ENCODE assay signal across 8 cellular contexts in genomic region chr2:219597552-219598307, GRCh38. TPM values are rescaled to one million over a fixed set of nuclear protein-coding genes. Genes with fewer than 3 reads are reported as not detected.
DNase-seq lines count a peak whose midpoint lies in the region; ATAC-seq and TF ChIP-seq lines count a peak whose summit lies in the region.

TSS of gene STK11IP (plus strand) at chr2:219597857. CDS start at chr2:219598120, 263 bp downstream.

- peak within 1 kb of the TSS; percentile 63 for H3K4me3 ChIP-seq in IMR-90 (ENCODE audit: insufficient read depth, low read depth, low read length)

- H4K20me1 ChIP-seq in IMR-90 (ENCODE audit: insufficient read depth, low read length), result no peaks in the 10 kb centered on the region

- peak within 1 kb of the TSS; percentile 88 for H3K56ac ChIP-seq in IMR-90 (ENCODE audit: extremely low read depth, insufficient read depth, low read length)

- H2AFZ ChIP-seq in IMR-90 (replicated peaks; ENCODE audit: low read length, poor library complexity), result peak within 1 kb of the TSS; percentile 91

- ATAC-seq in GM21528 (IDR thresholded peaks at IDR 0.05; ENCODE audit: low FRiP score, unreplicated experiment) (peak; percentile 96), IMR-90 (ENCODE audit: low read depth) (peak; percentile 97)

- POLR2A ChIA-PET in IMR-90 (lab: Charles Lee; ENCODE audit: unreplicated experiment), result interaction anchor here (0.6 to 0.7 kb wide), 2 partner anchors 21 to 147 kb away, joined by 4 read pairs; no protein-coding TSS in a partner anchor

- H3K4me1 ChIP-seq in IMR-90 (ENCODE audit: control insufficient read depth, insufficient read depth, low read length), result peaks cover 2% of the 10 kb centered on the region

- H3K9me3 ChIP-seq in IMR-90 (ENCODE audit: control insufficient read depth, insufficient read depth, low read length), result no peaks in the 10 kb centered on the region

- peak within 1 kb of the TSS; percentile 89 for H2BK20ac ChIP-seq in IMR-90 (ENCODE audit: low read depth, low read length)

- H2BK15ac ChIP-seq in IMR-90 (ENCODE audit: low read depth, low read length), result peak within 1 kb of the TSS; percentile 92

- dilution Hi-C loops in IMR-90 (cut with HindIII; ENCODE audit: low sequenced_read_pairs, unreplicated experiment), result no loop called here

- DNase-seq in DMS 273 (lab: John Stamatoyannopoulos, UW; ENCODE audit: unreplicated experiment), result peak; percentile 98
- peak; percentile 96 for DNase-seq in IMR-90
- peak; percentile 98 for DNase-seq in OCI-M1 (lab: John Stamatoyannopoulos, UW)
- peak; percentile 89 for DNase-seq in activated T-cell treated with anti-CD3 and anti-CD28 coated beads for 24 hours (ENCODE audit: low read depth)
- DNase-seq in epidermal melanocyte (ENCODE audit: insufficient read length, low spot score), result peak; percentile 99
- DNase-seq in middle frontal gyrus (ENCODE audit: extremely low spot score, low spot score), result peak; percentile 90
- DNase-seq in stimulated activated CD8-positive, alpha-beta memory T cell treated with anti-CD3 and anti-CD28 coated beads, Interleukin-2, amount 100 ng/mL, for 48 hours (ENCODE audit: low read depth in 2 of 2), result peak; percentile 89 to 90

- intact Hi-C loops in IMR-90 (cut with micrococcal nuclease), result loop anchor here (2.0 to 5.0 kb wide), 3 partner anchors 21 to 90 kb away; partner anchors contain the start of gene CHPF

- H3K4ac ChIP-seq in IMR-90 (ENCODE audit: low read depth, low read length), result peak within 1 kb of the TSS; percentile 98

- H3K27me3 ChIP-seq in IMR-90 (ENCODE audit: control insufficient read depth, insufficient read depth, low read length), result no peaks in the 10 kb centered on the region; the same call in 1 of the 2 replicates

- peak within 1 kb of the TSS; percentile 86 for H2BK5ac ChIP-seq in IMR-90 (ENCODE audit: low read depth, low read length, poor library complexity, severe bottlenecking)

- 0% methylated on average over 17 of the region's 57 CpGs; no CpG with 5 or more reads in 1 of the 2 experiments for WGBS in IMR-90 (ENCODE audit: extremely low coverage in 2 of 2, insufficient read length in 1 of 2), 2 experiments

- H3K18ac ChIP-seq in IMR-90 (ENCODE audit: low read depth, low read length), result peak within 1 kb of the TSS; percentile 84

- peak within 1 kb of the TSS; percentile 81 for H2AK5ac ChIP-seq in IMR-90 (ENCODE audit: low read depth, low read length)

- H3K9me1 ChIP-seq in IMR-90 (ENCODE audit: insufficient read depth, low read length), result peaks cover 6% of the 10 kb centered on the region; the same call in 1 of the 2 replicates

- peak within 1 kb of the TSS; percentile 89 for H3K9ac ChIP-seq in IMR-90 (ENCODE audit: low read depth, low read length)

- no peak for TF ChIP-seq RAD21 in IMR-90 (IDR thresholded peaks at IDR 0.05; ENCODE audit: low read length)

- H3K27ac ChIP-seq in IMR-90 (ENCODE audit: insufficient read depth, low read length), result peak within 1 kb of the TSS; percentile 88

- H3K4me2 ChIP-seq in IMR-90 (ENCODE audit: low read depth, low read length), result peak within 1 kb of the TSS; percentile 93

- no TSS peak for BruUV-seq in IMR-90 (replicated peaks; lab: Mats Ljungman, UMichigan)

- in situ Hi-C loops in IMR-90 (cut with MboI; ENCODE audit: low sequenced_read_pairs), result no loop called here

- no peak for TF ChIP-seq CTCF in IMR-90 (conservative IDR thresholded peaks at IDR 0.05; ENCODE audit: low read depth, low read length)

- H3K36me3 ChIP-seq in IMR-90 (ENCODE audit: control insufficient read depth, insufficient read depth, low read length), result peaks cover 14% of the 10 kb centered on the region

- peak; percentile 82 for TF ChIP-seq POLR2A in IMR-90 (IDR thresholded peaks at IDR 0.05; ENCODE audit: low read depth, low read length)

- H2AK9ac ChIP-seq in IMR-90 (replicated peaks; ENCODE audit: low read depth, low read length, poor library complexity), result peak within 1 kb of the TSS; percentile 97

- peak within 1 kb of the TSS; percentile 98 for H3K23ac ChIP-seq in IMR-90 (ENCODE audit: low read depth, low read length)

- CTCF ChIA-PET in IMR-90 (lab: Yijun Ruan, JAX), result interaction anchor here (2.1 kb wide), 1 partner anchor 37 kb away, joined by 7 read pairs; no protein-coding TSS in a partner anchor

- peaks cover 9 to 14% of the 10 kb centered on the region in 2 experiments for H3K79me1 ChIP-seq in IMR-90 (ENCODE audit: low read depth in 1 of 2, low read length in 2 of 2)

- H3K14ac ChIP-seq in IMR-90 (replicated peaks; ENCODE audit: low read depth, low read length), result peak within 1 kb of the TSS; percentile 96

- peak within 1 kb of the TSS; percentile 96 for H2BK120ac ChIP-seq in IMR-90 (ENCODE audit: low read depth, low read length)

- peak within 1 kb of the TSS; percentile 98 for H4K91ac ChIP-seq in IMR-90 (ENCODE audit: insufficient read depth, low read depth, low read length)

- peak within 1 kb of the TSS; percentile 96 for H4K5ac ChIP-seq in IMR-90 (ENCODE audit: low read depth, low read length)

- peak within 1 kb of the TSS; percentile 99 to 100 for H4K8ac ChIP-seq in IMR-90 (ENCODE audit: low read depth in 2 of 2, low read length in 2 of 2)

TF ChIP-seq in IMR-90, 13 proteins besides CTCF, POLR2A, EP300 and RAD21:
- no peak for TF ChIP-seq RFX5 (IDR thresholded peaks at IDR 0.05; ENCODE audit: low read depth, low read length)
- TF ChIP-seq FOS (IDR thresholded peaks at IDR 0.05; ENCODE audit: low read depth, low read length), result peak; percentile 5; the same call in 1 of the 2 replicates
- 0 out of 2 replicates have a peak, but pooled peaks have one; percentile 29 for TF ChIP-seq ELK1 (IDR thresholded peaks at IDR 0.05; ENCODE audit: borderline replicate concordance, low read depth, low read length)
- no peak for TF ChIP-seq SMC3 (IDR thresholded peaks at IDR 0.05; ENCODE audit: low read depth, low read length)
- TF ChIP-seq CHD1 (IDR thresholded peaks at IDR 0.05; ENCODE audit: low read depth, low read length), result no peak; the same call in 1 of the 2 replicates
- peak; percentile 72; the same call in 1 of the 2 replicates for TF ChIP-seq MAZ (IDR thresholded peaks at IDR 0.05; ENCODE audit: borderline replicate concordance, low read depth, low read length)
- TF ChIP-seq MAFK (IDR thresholded peaks at IDR 0.05; ENCODE audit: low read depth, low read length), result no peak
- peak; percentile 42; the same call in 1 of the 2 replicates for TF ChIP-seq USF2 (IDR thresholded peaks at IDR 0.05; ENCODE audit: low read depth, low read length)
- no peak for TF ChIP-seq RCOR1 (IDR thresholded peaks at IDR 0.05; ENCODE audit: insufficient replicate concordance, low read length)
- 0 out of 2 replicates have a peak, but pooled peaks have one; percentile 5 for TF ChIP-seq CEBPB (IDR thresholded peaks at IDR 0.05; ENCODE audit: low read depth, low read length)
- TF ChIP-seq BHLHE40 (IDR thresholded peaks at IDR 0.05; ENCODE audit: low read depth, low read length), result no peak; the same call in 1 of the 2 replicates
- no peak for TF ChIP-seq NFE2L2 (IDR thresholded peaks at IDR 0.05; ENCODE audit: low read depth, low read length)
- TF ChIP-seq MXI1 (IDR thresholded peaks at IDR 0.05; ENCODE audit: borderline replicate concordance, low read depth, low read length), result peak; percentile 59

RNA-seq across cellular contexts. Expression of gene STK11IP, which starts in this region (rescaled TPM):
- total RNA-seq in IMR-90 (2012; rRNA removed), result 6.7 and 19.7 TPM in 2 replicates
- 14.5 and 22.4 TPM in 2 replicates for polyA plus RNA-seq in IMR-90 (2012; rRNA removed)
- polyA plus RNA-seq in IMR-90 (2012; cell fraction: cytosol; rRNA removed), result 6.4 and 7.1 TPM in 2 replicates
- polyA plus RNA-seq in IMR-90 (2012; cell fraction: nucleus; rRNA removed; ENCODE audit: low replicate concordance), result 83.5 and 203 TPM in 2 replicates

Comparison
In these comparisons a context has a peak if more than half of its experiments do, and no peak if none do; other contexts are left out.
1. Peak in every context shown above with its lines: DNase-seq, ATAC-seq, H3K4me3 ChIP-seq and H3K27ac ChIP-seq.